27 cellular contexts compared by ENCODE assay signal in genomic region chr4:161260819-161261218, GRCh38.
"Had no signal": no experiment of that assay in that cellular context is flagged by ENCODE, and none has a peak within 500 bp of the region (broad histone marks: within the 10 kb centered on the region; RNA-seq: fewer than 3 reads in every experiment).

No MANE protein-coding gene starts in this region.

- H3K4me1 ChIP-seq: stomach, suprapubic skin, testis, thyroid gland, tibial artery, tibial nerve, transverse colon, upper lobe of left lung, upper lobe of right lung, uterus, vagina had no signal

- H3K27ac ChIP-seq: stomach, suprapubic skin, testis, thoracic aorta, thyroid gland, tibial artery, tibial nerve, transverse colon, upper lobe of left lung, upper lobe of right lung, uterus, vagina had no signal

- H3K27me3 ChIP-seq: stomach, suprapubic skin, testis, thyroid gland, tibial artery, tibial nerve, transverse colon, upper lobe of left lung, upper lobe of right lung, uterus, vagina had no signal

- H3K4me3 ChIP-seq: stomach, suprapubic skin, testis, thoracic aorta, thyroid gland, tibial artery, tibial nerve, transverse colon, upper lobe of left lung, upper lobe of right lung, uterus, vagina had no signal

- DNase-seq: stimulated activated CD4-positive, alpha-beta T cell treated with anti-CD3 and anti-CD28 coated beads, Interleukin-2, amount 100 ng/mL, for 48 hours; stimulated activated CD4-positive, alpha-beta T cell treated with anti-CD3 and anti-CD28 coated beads, Interleukin-4, amount 100 ng/mL, for 1 hour; stimulated activated CD4-positive, alpha-beta T cell treated with anti-CD3 and anti-CD28 coated beads, Interleukin-4, amount 100 ng/mL, for 24 hours; stimulated activated CD4-positive, alpha-beta T cell treated with anti-CD3 and anti-CD28 coated beads, Interleukin-4, amount 100 ng/mL, for 4 hours; stimulated activated CD8-positive, alpha-beta memory T cell treated with anti-CD3 and anti-CD28 coated beads, Interleukin-4, amount 100 ng/mL, for 48 hours; stimulated activated naive B cell treated with anti-CD40 and anti-IgM and Interleukin-4, amounts not matched to agents 10 μg/mL and 1 μg/mL and 100 μg/mL, for 72 hours; stimulated activated naive CD4-positive, alpha-beta T cell; stimulated activated naive CD4-positive, alpha-beta T cell treated with Interleukin-2 at 50 U/mL for 16 hours; stimulated activated naive CD8-positive, alpha-beta T cell treated with anti-CD3 and anti-CD28 coated beads, Interleukin-15, amount 100 ng/mL, for 72 hours; stimulated activated naive CD8-positive, alpha-beta T cell treated with anti-CD3 and anti-CD28 coated beads, Interleukin-15, Interleukin-2, amounts not matched to agents 100 U/mL and 50 U/mL, for 24 hours; stomach; substantia nigra; testis; thyroid gland; tibial artery; transverse colon; trophoblast cell; upper lobe of left lung; upper lobe of right lung; uterus had no signal

- H3K9me3 ChIP-seq: testis, thyroid gland, uterus had no signal

- FAIRE-seq: urothelium cell line had no signal

- ATAC-seq: stimulated activated effector memory CD8-positive, alpha-beta T cell treated with anti-CD3 and anti-CD28 coated beads, Interleukin-12 subunit alpha, Interleukin-12 subunit beta, amount 100 ng/mL, for 72 hours; stimulated activated memory B cell treated with anti-CD40 and anti-IgM and Interleukin-4, amounts not matched to agents 10 μg/mL and 1 μg/mL and 100 μg/mL, for 72 hours; stimulated activated naive B cell treated with anti-CD40 and anti-IgM and Interleukin-4, amounts not matched to agents 10 μg/mL and 1 μg/mL and 100 μg/mL, for 72 hours; stimulated activated naive CD8-positive, alpha-beta T cell treated with anti-CD3 and anti-CD28 coated beads, Interleukin-15, amount 100 ng/mL, for 72 hours; stimulated activated naive CD8-positive, alpha-beta T cell treated with anti-CD3 and anti-CD28 coated beads, Interleukin-15, Interleukin-2, amounts not matched to agents 100 U/mL and 50 U/mL, for 24 hours; upper lobe of right lung had no signal

- H3K36me3 ChIP-seq: stomach, suprapubic skin, thoracic aorta, thyroid gland, tibial artery, tibial nerve, transverse colon, upper lobe of left lung, upper lobe of right lung, uterus, vagina had no signal
